Comparison of ENCODE assay signal across 12 cellular contexts in the genomic region with DNA sequence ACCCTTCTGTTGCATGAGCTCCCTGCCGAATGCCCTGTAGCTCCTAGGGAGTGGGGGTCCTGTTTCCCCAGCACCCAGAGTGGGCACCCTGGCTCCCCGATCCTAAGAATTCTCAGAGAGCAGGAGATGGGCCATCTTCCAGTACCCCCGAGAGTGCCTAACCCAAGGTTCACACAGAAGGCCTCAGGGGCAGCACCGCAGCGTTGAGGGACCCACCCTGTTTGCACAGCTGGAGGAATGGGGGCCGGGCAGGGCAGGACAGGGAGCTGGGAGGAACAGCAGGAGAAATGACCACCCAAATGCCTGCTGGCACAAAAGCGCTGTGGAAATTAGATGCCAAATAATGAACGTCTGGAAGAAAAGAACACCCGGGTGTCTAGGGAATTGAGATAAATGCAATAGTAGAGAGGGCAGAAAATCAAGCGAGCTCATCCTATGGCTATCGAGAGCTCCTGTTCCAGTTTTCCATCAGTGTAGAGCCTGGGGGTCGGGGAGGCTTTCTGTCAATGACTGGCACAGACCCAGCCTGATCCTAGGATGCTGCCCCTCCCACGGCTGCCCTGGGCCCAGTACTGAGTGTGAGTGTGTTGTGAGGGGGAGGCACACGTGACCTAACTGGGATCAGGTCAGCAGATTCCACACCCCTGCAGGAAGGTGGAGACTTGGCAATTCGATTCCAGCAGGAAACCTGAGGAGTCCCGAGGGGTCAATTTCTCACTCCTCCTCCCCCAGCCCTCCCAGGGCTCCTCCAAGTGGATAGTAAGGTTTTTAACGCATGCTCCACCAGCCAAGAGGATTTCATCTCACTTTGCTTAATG. TPM values are rescaled to one million over a fixed set of nuclear protein-coding genes. Genes with fewer than 3 reads are reported as not detected.
DNase-seq lines count a peak whose midpoint lies in the region; ATAC-seq and TF ChIP-seq lines count a peak whose summit lies in the region.
"Had no signal": no experiment of that assay in that cellular context is flagged by ENCODE, and none has a peak within 500 bp of the region (broad histone marks: within the 10 kb centered on the region; RNA-seq: fewer than 3 reads in every experiment).

No MANE protein-coding gene starts in this region.

- no peaks in the 10 kb centered on the region for H3K36me3 ChIP-seq in SU-DHL-6 (ENCODE audit: low read length)
- H3K36me3 ChIP-seq in testis (ENCODE audit: low read depth, missing control alignments): no peaks in the 10 kb centered on the region
- no peaks in the 10 kb centered on the region for H3K36me3 ChIP-seq in endodermal cell (ENCODE audit: control insufficient read depth, insufficient read depth, low read length)
- no peaks in the 10 kb centered on the region for H3K36me3 ChIP-seq in transverse colon
- H3K36me3 ChIP-seq: tibial nerve had no signal

- H3K9me3 ChIP-seq in SU-DHL-6 (ENCODE audit: insufficient read depth, low read length) (no peaks in the 10 kb centered on the region), right cardiac atrium (ENCODE audit: control insufficient read depth, low read length) (no peaks in the 10 kb centered on the region), testis (no peaks in the 10 kb centered on the region), endodermal cell (ENCODE audit: control insufficient read depth, low read length) (no peaks in the 10 kb centered on the region), transverse colon (no peaks in the 10 kb centered on the region)
- H3K9me3 ChIP-seq: tibial nerve had no signal

- TF ChIP-seq CTCF in SU-DHL-6 (IDR thresholded peaks at IDR 0.05; ENCODE audit: insufficient read depth, low read length, poor library complexity, severe bottlenecking): no peak
- no peak for TF ChIP-seq CTCF in testis (IDR thresholded peaks at IDR 0.05)
- TF ChIP-seq CTCF in endodermal cell (conservative IDR thresholded peaks at IDR 0.05): no peak
- no peak for TF ChIP-seq CTCF in transverse colon (IDR thresholded peaks at IDR 0.05)

- peak; percentile 64 to 82 for ATAC-seq in right cardiac atrium

- WGBS in right cardiac atrium: 41% methylated on average over 17 of the region's 17 CpGs
- WGBS in testis, 2 donors: 22 to 57% methylated on average over 12 to 14 of the region's 17 CpGs
- WGBS in endodermal cell (ENCODE audit: insufficient coverage in 1 of 2, insufficient read length in 1 of 2), 2 experiments: 90 to 92% methylated on average over 2 to 15 of the region's 17 CpGs
- WGBS in transverse colon (ENCODE audit: low coverage in 1 of 2), 2 donors: 66% methylated on average over 17 of the region's 17 CpGs; no CpG with 5 or more reads in 1 of the 2 donors

- CTCF ChIA-PET in activated naive CD4-positive, alpha-beta T cell treated with anti-CD3 and anti-CD28 coated beads for 36 hours (lab: Charles Lee): interaction anchor here (0.9 kb wide), 1 partner anchor 57 kb away, joined by 3 read pairs; no protein-coding TSS in a partner anchor

- no peak overlapping the region for H2AFZ ChIP-seq in SU-DHL-6 (ENCODE audit: low read depth, low read length, severe bottlenecking)

- no peak overlapping the region for H3K4me3 Mint-ChIP-seq in activated naive CD4-positive, alpha-beta T cell treated with anti-CD3 and anti-CD28 coated beads for 36 hours
- H3K4me3 Mint-ChIP-seq in endodermal cell: no peak overlapping the region
- H3K4me3 Mint-ChIP-seq: memory B cell had no signal

- peaks cover 17% of the 10 kb centered on the region for H3K36me3 Mint-ChIP-seq in activated naive CD4-positive, alpha-beta T cell treated with anti-CD3 and anti-CD28 coated beads for 36 hours (ENCODE audit: low read depth)
- H3K36me3 Mint-ChIP-seq in endodermal cell (ENCODE audit: low read depth): no peaks in the 10 kb centered on the region

- H3F3A ChIP-seq in SU-DHL-6 (ENCODE audit: insufficient read depth): peaks cover 11% of the 10 kb centered on the region

- H3K9ac ChIP-seq in SU-DHL-6 (ENCODE audit: low read length) (no peak overlapping the region), endodermal cell (ENCODE audit: extremely low read depth, low read length, poor library complexity, severe bottlenecking) (no peak overlapping the region)

- peak overlapping the region; percentile 96 for H3K27ac ChIP-seq in SU-DHL-6 (ENCODE audit: low read depth, low read length)
- H3K27ac ChIP-seq in right cardiac atrium (ENCODE audit: low read length): peak overlapping the region; percentile 9
- H3K27ac ChIP-seq in testis: peak overlapping the region in 1 of 2 donors; percentile 50
- H3K27ac ChIP-seq in endodermal cell (ENCODE audit: low read depth, low read length): no peak overlapping the region
- H3K27ac ChIP-seq in transverse colon: no peak overlapping the region

- TF ChIP-seq EP300 in transverse colon (IDR thresholded peaks at IDR 0.05; ENCODE audit: low read depth): no peak

- no peaks in the 10 kb centered on the region for H4K20me1 ChIP-seq in SU-DHL-6 (ENCODE audit: low read depth, low read length)

- H3K4me2 ChIP-seq in SU-DHL-6 (ENCODE audit: low read depth, low read length, poor library complexity, severe bottlenecking): peak overlapping the region; percentile 60

- no peaks in the 10 kb centered on the region for H3K9me3 Mint-ChIP-seq in activated naive CD4-positive, alpha-beta T cell treated with anti-CD3 and anti-CD28 coated beads for 36 hours
- H3K9me3 Mint-ChIP-seq in endodermal cell: peaks cover 67% of the 10 kb centered on the region
- H3K9me3 Mint-ChIP-seq: memory B cell had no signal

- TF ChIP-seq POLR2A in testis (IDR thresholded peaks at IDR 0.05) (no peak), transverse colon (IDR thresholded peaks at IDR 0.05) (no peak)

- H3K27ac Mint-ChIP-seq in activated naive CD4-positive, alpha-beta T cell treated with anti-CD3 and anti-CD28 coated beads for 36 hours: peak overlapping the region; percentile 18
- H3K27ac Mint-ChIP-seq in endodermal cell: no peak overlapping the region

- intact Hi-C loops in activated naive CD4-positive, alpha-beta T cell treated with anti-CD3 and anti-CD28 coated beads for 36 hours (cut with micrococcal nuclease): no loop called here
- intact Hi-C loops in right cardiac atrium (cut with DNase I): no loop called here
- intact Hi-C loops in testis (cut with DNase I; ENCODE audit: low total_unique reads): no loop called here
- intact Hi-C loops in transverse colon (cut with DNase I; ENCODE audit: low total_unique reads): no loop called here

- no peak overlapping the region for H3K4me3 ChIP-seq in SU-DHL-6 (ENCODE audit: insufficient read depth, low read length, poor library complexity, severe bottlenecking)
- no peak overlapping the region for H3K4me3 ChIP-seq in right cardiac atrium (ENCODE audit: low read length)
- H3K4me3 ChIP-seq in testis: no peak overlapping the region
- no peak overlapping the region for H3K4me3 ChIP-seq in endodermal cell (ENCODE audit: low read length)
- no peak overlapping the region for H3K4me3 ChIP-seq in transverse colon
- H3K4me3 ChIP-seq: tibial nerve had no signal

- in situ Hi-C loops in transverse colon (cut with MboI; ENCODE audit: low pct_ligation_motif_present in 1 of 4, low pct_unique_long_range_greater_than_20kb in 1 of 4, low sequenced_read_pairs in 3 of 4): no loop called here

- H3K4me1 ChIP-seq in right cardiac atrium (ENCODE audit: control insufficient read depth, insufficient read depth, low read length) (peaks cover 3% of the 10 kb centered on the region), testis (peaks cover 21% of the 10 kb centered on the region), endodermal cell (ENCODE audit: control insufficient read depth, insufficient read depth, low read length) (no peaks in the 10 kb centered on the region), transverse colon (peaks cover 0 to 6% (median 1%) of the 10 kb centered on the region in 4 donors)

- peaks cover 4% of the 10 kb centered on the region; the same call in 1 of the 2 replicates for H3K79me2 ChIP-seq in SU-DHL-6 (ENCODE audit: insufficient read depth, low read length)

- H3K27me3 ChIP-seq in SU-DHL-6 (ENCODE audit: low read length) (no peaks in the 10 kb centered on the region), right cardiac atrium (ENCODE audit: control insufficient read depth, insufficient read depth) (no peaks in the 10 kb centered on the region), testis (no peaks in the 10 kb centered on the region), endodermal cell (ENCODE audit: control insufficient read depth, insufficient read depth, low read length, poor library complexity, severe bottlenecking) (no peaks in the 10 kb centered on the region), transverse colon (no peaks in the 10 kb centered on the region)
- H3K27me3 ChIP-seq: tibial nerve had no signal

- no peak for DNase-seq in activated naive CD4-positive, alpha-beta T cell treated with anti-CD3 and anti-CD28 coated beads for 36 hours
- no peak for DNase-seq in activated naive CD4-positive, alpha-beta T cell treated with Interleukin-2 at 50 U/mL for 16 hours
- peak; percentile 57 to 80 (median 74) for DNase-seq in right cardiac atrium
- peak; percentile 81 for DNase-seq in testis
- no peak for DNase-seq in NCI-H524 (lab: John Stamatoyannopoulos, UW)
- DNase-seq in endodermal cell: no peak
- DNase-seq in transverse colon: no peak
- DNase-seq: effector memory CD4-positive, alpha-beta T cell; GDM1 had no signal

- no peaks in the 10 kb centered on the region for H3K27me3 Mint-ChIP-seq in activated naive CD4-positive, alpha-beta T cell treated with anti-CD3 and anti-CD28 coated beads for 36 hours (ENCODE audit: low read depth)
- H3K27me3 Mint-ChIP-seq in endodermal cell (ENCODE audit: insufficient read depth): no peaks in the 10 kb centered on the region
- H3K27me3 Mint-ChIP-seq: memory B cell had no signal

- peaks cover 30% of the 10 kb centered on the region for H3K4me1 Mint-ChIP-seq in activated naive CD4-positive, alpha-beta T cell treated with anti-CD3 and anti-CD28 coated beads for 36 hours (ENCODE audit: low read depth)
- no peaks in the 10 kb centered on the region for H3K4me1 Mint-ChIP-seq in endodermal cell

- no peaks in the 10 kb centered on the region for H3K9me2 ChIP-seq in SU-DHL-6 (replicated peaks; ENCODE audit: insufficient read depth, low read length)

RNA-seq across cellular contexts. Expression of a gene that starts 25.6 kb away (rescaled TPM):
- 100 to 1,000 TPM; 137 to 143 TPM for total RNA-seq in activated naive CD4-positive, alpha-beta T cell treated with anti-CD3 and anti-CD28 coated beads for 36 hours
- total RNA-seq in right cardiac atrium (10 to 100 TPM; 13.9 to 30.4 (median 16.8) TPM), testis (100 to 1,000 TPM; 187 to 250 TPM), endodermal cell (10 to 100 TPM; 11.5 to 18.7 TPM), transverse colon (10 to 100 TPM in 3 of 4 donors, 1 to 10 TPM in 1; 9.4 to 88.2 (median 21.8) TPM)
- polyA plus RNA-seq in right cardiac atrium (5.7 TPM), testis (ENCODE audit: insufficient read depth, low read depth, low replicate concordance) (80.2 TPM)
- polyA plus RNA-seq in endodermal cell (2013, experiment 1 of 2): 46.6 TPM
- polyA plus RNA-seq in endodermal cell (2013, experiment 2 of 2): 40.6 TPM

Comparison
In these comparisons a context has a peak if more than half of its experiments do, and no peak if none do; other contexts are left out.
1. DNase-seq: peak in right cardiac atrium (3 of 3) and testis (single experiment); none in activated naive CD4-positive, alpha-beta T cell treated with anti-CD3 and anti-CD28 coated beads for 36 hours (single experiment), activated naive CD4-positive, alpha-beta T cell treated with Interleukin-2 at 50 U/mL for 16 hours (single experiment), NCI-H524 (0 of 2), endodermal cell (single experiment) and transverse colon (single experiment).
2. H3K27ac ChIP-seq: peak in SU-DHL-6 (single experiment) and right cardiac atrium (single experiment); none in endodermal cell (single experiment) and transverse colon (0 of 4).